10 cellular contexts compared by ENCODE assay signal in genomic region chr2:179107737-179108136, GRCh38. TPM values are rescaled to one million over a fixed set of nuclear protein-coding genes. Genes with fewer than 3 reads are reported as not detected.
DNase-seq lines count a peak whose midpoint lies in the region; ATAC-seq and TF ChIP-seq lines count a peak whose summit lies in the region.
"Had no signal": no experiment of that assay in that cellular context is flagged by ENCODE, and none has a peak within 500 bp of the region (broad histone marks: within the 10 kb centered on the region; RNA-seq: fewer than 3 reads in every experiment).

No MANE protein-coding gene starts in this region.

- H3K4me1 ChIP-seq in uterus: no peaks in the 10 kb centered on the region

- H3K27me3 Mint-ChIP-seq in CD4-positive, alpha-beta T cell: no peaks in the 10 kb centered on the region
- H3K27me3 Mint-ChIP-seq: IgD-negative memory B cell had no signal

- POLR2A ChIA-PET in CD4-positive, alpha-beta T cell (lab: Charles Lee): interaction anchor here (1.4 kb wide), 1 partner anchor 14 kb away, joined by 3 read pairs; no protein-coding TSS in a partner anchor

- ATAC-seq in CD4-positive, alpha-beta T cell (ENCODE audit: poor library complexity): no peak
- ATAC-seq in GM21390 (IDR thresholded peaks at IDR 0.05; ENCODE audit: unreplicated experiment): peak; percentile 38
- ATAC-seq in HG02970 (IDR thresholded peaks at IDR 0.05; ENCODE audit: low FRiP score, unreplicated experiment): no peak

- H3K4me3 ChIP-seq in fibroblast of villous mesenchyme (ENCODE audit: low read depth, low read length) (no peak overlapping the region), uterus (no peak overlapping the region)

- H3K27me3 ChIP-seq in CD4-positive, alpha-beta T cell (ENCODE audit: control insufficient read depth, insufficient read depth, low read length): no peaks in the 10 kb centered on the region
- no peaks in the 10 kb centered on the region for H3K27me3 ChIP-seq in uterus

- no peak for TF ChIP-seq POLR2A in uterus (IDR thresholded peaks at IDR 0.05)

- no peaks in the 10 kb centered on the region for H3K9me3 ChIP-seq in CD4-positive, alpha-beta T cell (ENCODE audit: control insufficient read depth, low read length)
- H3K9me3 ChIP-seq in uterus: no peaks in the 10 kb centered on the region

- H3K27ac ChIP-seq in CD4-positive, alpha-beta T cell (ENCODE audit: low read depth, low read length): no peak overlapping the region
- H3K27ac ChIP-seq in uterus: peak overlapping the region in 1 of 2 donors; percentile 18

- DNase-seq in CD4-positive, alpha-beta T cell: no peak
- peak; percentile 22 for DNase-seq in NCI-H69 (lab: John Stamatoyannopoulos, UW)
- peak; percentile 19 for DNase-seq in fibroblast of villous mesenchyme (ENCODE audit: low read depth)
- no peak for DNase-seq in uterus
- DNase-seq in kidney glomerular epithelial cell (lab: John Stamatoyannopoulos, UW): no peak
- DNase-seq in GM13976 (ENCODE audit: low spot score): no peak
- DNase-seq: retina had no signal

- no peak for TF ChIP-seq CTCF in CD4-positive, alpha-beta T cell (IDR thresholded peaks at IDR 0.05)
- no peak for TF ChIP-seq CTCF in fibroblast of villous mesenchyme (IDR thresholded peaks at IDR 0.05; ENCODE audit: insufficient read depth, low read depth, low read length)
- no peak for TF ChIP-seq CTCF in uterus (IDR thresholded peaks at IDR 0.05)
- TF ChIP-seq CTCF in GM13976 (IDR thresholded peaks at IDR 0.05; ENCODE audit: borderline replicate concordance, control extremely low read depth, extremely low read depth, insufficient read depth, missing control alignments): no peak

- peak overlapping the region; percentile 5 for H3K4me3 Mint-ChIP-seq in CD4-positive, alpha-beta T cell
- H3K4me3 Mint-ChIP-seq: IgD-negative memory B cell had no signal

- H3K4me1 Mint-ChIP-seq in CD4-positive, alpha-beta T cell (ENCODE audit: low read depth): peaks cover 27% of the 10 kb centered on the region

- in situ Hi-C loops in GM13976 (cut with MboI; ENCODE audit: low sequenced_read_pairs, unreplicated experiment): no loop called here

- CTCF ChIA-PET in CD4-positive, alpha-beta T cell (lab: Charles Lee): no interaction called here

- peak overlapping the region; percentile 54 for H3K27ac Mint-ChIP-seq in CD4-positive, alpha-beta T cell
- H3K27ac Mint-ChIP-seq: IgD-negative memory B cell had no signal

- intact Hi-C loops in CD4-positive, alpha-beta T cell (cut with DNase I, micrococcal nuclease): no loop called here
- intact Hi-C loops in uterus (cut with DNase I; ENCODE audit: low total_unique reads): no loop called here

- H3K9me3 Mint-ChIP-seq in CD4-positive, alpha-beta T cell: no peaks in the 10 kb centered on the region
- H3K9me3 Mint-ChIP-seq: IgD-negative memory B cell had no signal

- no peaks in the 10 kb centered on the region for H3K36me3 ChIP-seq in uterus

- no peaks in the 10 kb centered on the region for H3K36me3 Mint-ChIP-seq in CD4-positive, alpha-beta T cell (ENCODE audit: low read depth)

RNA-seq across cellular contexts. Expression of gene CCDC141, which starts 57.8 kb away (rescaled TPM):
- 10 to 100 TPM; 30.6 to 31.5 TPM for total RNA-seq in CD4-positive, alpha-beta T cell
- total RNA-seq in fibroblast of villous mesenchyme (under 0.01 TPM in 1 of 2 replicates, not detected in the other), uterus (10 to 100 TPM in 1 of 4 donors, 1 to 10 TPM in 2, under 1 TPM in 1; 0.29 to 10.2 (median 3.8) TPM)

Comparison
In these comparisons a context has a peak if more than half of its experiments do, and no peak if none do; other contexts are left out.
1. DNase-seq: peak in NCI-H69 (single experiment) and fibroblast of villous mesenchyme (single experiment); none in CD4-positive, alpha-beta T cell (0 of 10), uterus (0 of 2), kidney glomerular epithelial cell (single experiment) and GM13976 (single experiment).